1 cellular context compared by ENCODE assay signal in genomic region chr16:67893791-67894399, GRCh38.
TF ChIP-seq lines count a peak whose summit lies in the region.

No MANE protein-coding gene starts in this region.

TF ChIP-seq in HepG2, 621 proteins besides CTCF, POLR2A, EP300 and RAD21 (continued from another document and continues in another):
- TF ChIP-seq ZNF280B (CRISPR knock-in tag; IDR thresholded peaks at IDR 0.05; ENCODE audit: borderline replicate concordance): no peak
- TF ChIP-seq ZNF770 (CRISPR knock-in tag; IDR thresholded peaks at IDR 0.05): peak; percentile 83
- no peak for TF ChIP-seq PAX8 (CRISPR knock-in tag; IDR thresholded peaks at IDR 0.05; ENCODE audit: borderline replicate concordance)
- peak; percentile 60 for TF ChIP-seq HNF4A (CRISPR knock-in tag; IDR thresholded peaks at IDR 0.05)
- TF ChIP-seq ZNF660 (CRISPR knock-in tag; IDR thresholded peaks at IDR 0.05; ENCODE audit: borderline replicate concordance, low read depth): no peak
- no peak for TF ChIP-seq PRDM4 (CRISPR knock-in tag; IDR thresholded peaks at IDR 0.05; ENCODE audit: borderline replicate concordance)
- no peak for TF ChIP-seq PLSCR1 (CRISPR knock-in tag; IDR thresholded peaks at IDR 0.05; ENCODE audit: borderline replicate concordance)
- no peak for TF ChIP-seq JUN (CRISPR knock-in tag; IDR thresholded peaks at IDR 0.05)
- TF ChIP-seq MTA3 (CRISPR knock-in tag; IDR thresholded peaks at IDR 0.05): no peak
- TF ChIP-seq ZNF350 (CRISPR knock-in tag; IDR thresholded peaks at IDR 0.05; ENCODE audit: borderline replicate concordance, low read depth): no peak
- no peak for TF ChIP-seq ZNF713 (CRISPR knock-in tag; IDR thresholded peaks at IDR 0.05)
- TF ChIP-seq TAF1 (CRISPR knock-in tag; IDR thresholded peaks at IDR 0.05): no peak
- TF ChIP-seq FUBP1 (CRISPR knock-in tag; IDR thresholded peaks at IDR 0.05; ENCODE audit: borderline replicate concordance): no peak; the same call in 1 of the 2 replicates
- no peak for TF ChIP-seq ZKSCAN8 (CRISPR knock-in tag; IDR thresholded peaks at IDR 0.05; ENCODE audit: borderline replicate concordance)
- TF ChIP-seq ZNF672 (CRISPR knock-in tag; IDR thresholded peaks at IDR 0.05): no peak
- TF ChIP-seq GRHL1 (CRISPR knock-in tag; conservative IDR thresholded peaks at IDR 0.05): no peak
- no peak for TF ChIP-seq SNAPC2 (CRISPR knock-in tag; IDR thresholded peaks at IDR 0.05)
- TF ChIP-seq GATA4 (IDR thresholded peaks at IDR 0.05; ENCODE audit: borderline replicate concordance, low read depth): no peak
- TF ChIP-seq HNRNPK (IDR thresholded peaks at IDR 0.05; ENCODE audit: low read depth, low read length, poor library complexity, severe bottlenecking): no peak
- no peak for TF ChIP-seq ZNF83 (CRISPR knock-in tag; IDR thresholded peaks at IDR 0.05; ENCODE audit: borderline replicate concordance)
- TF ChIP-seq HNRNPLL (IDR thresholded peaks at IDR 0.05; ENCODE audit: low read depth, low read length, poor library complexity, severe bottlenecking): no peak
- TF ChIP-seq ZNF703 (CRISPR knock-in tag; IDR thresholded peaks at IDR 0.05; ENCODE audit: borderline replicate concordance): peak; percentile 81; the same call in 1 of the 2 replicates
- TF ChIP-seq ZSCAN30 (CRISPR knock-in tag; IDR thresholded peaks at IDR 0.05): no peak
- TF ChIP-seq RXRA (CRISPR knock-in tag; IDR thresholded peaks at IDR 0.05): no peak
- TF ChIP-seq IRF1 (CRISPR knock-in tag; IDR thresholded peaks at IDR 0.05; ENCODE audit: low read depth): no peak
- TF ChIP-seq ZFX (CRISPR knock-in tag; IDR thresholded peaks at IDR 0.05; ENCODE audit: low read depth): no peak
- 0 out of 2 replicates have a peak, but pooled peaks have one; percentile 11 for TF ChIP-seq KMT2A (CRISPR knock-in tag; IDR thresholded peaks at IDR 0.05)
- no peak for TF ChIP-seq SRSF1 (optimal IDR thresholded peaks at IDR 0.05; ENCODE audit: low read depth, low read length)
- TF ChIP-seq E2F2 (CRISPR knock-in tag; IDR thresholded peaks at IDR 0.05; ENCODE audit: borderline replicate concordance): no peak
- peak; percentile 60; the same call in 1 of the 2 replicates for TF ChIP-seq CEBPB (IDR thresholded peaks at IDR 0.05; ENCODE audit: borderline replicate concordance, low read depth, low read length)
- TF ChIP-seq TARDBP (CRISPR knock-in tag; IDR thresholded peaks at IDR 0.05): 0 out of 2 replicates have a peak, but pooled peaks have one; percentile 9
- no peak for TF ChIP-seq TEAD3 (CRISPR knock-in tag; optimal IDR thresholded peaks at IDR 0.05; ENCODE audit: borderline replicate concordance)
- TF ChIP-seq NFIB (CRISPR knock-in tag; IDR thresholded peaks at IDR 0.05; ENCODE audit: borderline replicate concordance): no peak
- TF ChIP-seq ZNF687 (CRISPR knock-in tag; IDR thresholded peaks at IDR 0.05): no peak
- no peak for TF ChIP-seq MTERF4 (CRISPR knock-in tag; IDR thresholded peaks at IDR 0.05)
- no peak for TF ChIP-seq IRF2 (CRISPR knock-in tag; IDR thresholded peaks at IDR 0.05)
- TF ChIP-seq ATAD3A (CRISPR knock-in tag; IDR thresholded peaks at IDR 0.05): no peak
- TF ChIP-seq KDM4B (CRISPR knock-in tag; IDR thresholded peaks at IDR 0.05): no peak; the same call in 1 of the 2 replicates
- no peak for TF ChIP-seq ZMYM2 (CRISPR knock-in tag; IDR thresholded peaks at IDR 0.05)
- TF ChIP-seq ELF1 (CRISPR knock-in tag; IDR thresholded peaks at IDR 0.05): no peak
- 0 out of 2 replicates have a peak, but pooled peaks have one; percentile 14 for TF ChIP-seq KDM2A (CRISPR knock-in tag; IDR thresholded peaks at IDR 0.05; ENCODE audit: borderline replicate concordance, low read depth)
- no peak for TF ChIP-seq KLF11 (CRISPR knock-in tag; IDR thresholded peaks at IDR 0.05)
- no peak for TF ChIP-seq ZNF335 (CRISPR knock-in tag; IDR thresholded peaks at IDR 0.05)
